Comparison of ENCODE assay signal across 1 cellular context in the genomic region with DNA sequence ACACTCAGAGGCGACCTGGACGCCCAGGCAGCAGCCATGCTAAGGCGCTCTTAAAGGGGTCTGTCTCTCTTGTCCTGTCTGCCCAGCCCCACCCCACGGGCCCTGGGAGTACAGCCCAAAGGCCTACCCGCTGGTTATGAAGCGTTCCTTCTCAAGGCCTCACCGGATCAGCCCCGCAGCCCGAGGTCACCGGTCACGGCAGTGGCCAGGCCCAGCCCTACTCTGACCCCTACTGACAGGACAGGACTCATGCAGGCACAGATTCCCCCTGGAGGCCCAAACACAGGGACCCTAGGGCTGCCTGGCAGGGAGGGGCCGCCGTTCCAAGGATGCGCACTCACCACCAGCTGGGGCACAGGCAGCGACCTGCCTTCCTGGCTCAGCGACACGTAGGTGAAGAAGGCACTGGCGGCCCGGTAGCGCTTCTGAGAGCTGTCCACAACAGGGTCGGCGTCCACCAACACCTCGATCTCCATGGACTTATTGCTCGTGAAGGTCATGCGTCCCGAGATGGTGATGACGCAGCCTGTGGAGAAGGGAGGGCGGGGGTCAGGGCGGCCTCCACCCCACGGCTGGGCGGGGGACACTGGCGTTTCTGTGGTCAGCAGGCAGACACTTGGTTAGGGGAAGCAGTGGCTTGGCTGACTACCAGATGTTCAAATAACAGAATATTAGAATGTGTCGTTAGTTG.
TF ChIP-seq lines count a peak whose summit lies in the region.

No MANE protein-coding gene starts in this region.

TF ChIP-seq in GM23338, 12 proteins besides CTCF, POLR2A, EP300 and RAD21 (continued from another document):
- TF ChIP-seq, protein P1, sequence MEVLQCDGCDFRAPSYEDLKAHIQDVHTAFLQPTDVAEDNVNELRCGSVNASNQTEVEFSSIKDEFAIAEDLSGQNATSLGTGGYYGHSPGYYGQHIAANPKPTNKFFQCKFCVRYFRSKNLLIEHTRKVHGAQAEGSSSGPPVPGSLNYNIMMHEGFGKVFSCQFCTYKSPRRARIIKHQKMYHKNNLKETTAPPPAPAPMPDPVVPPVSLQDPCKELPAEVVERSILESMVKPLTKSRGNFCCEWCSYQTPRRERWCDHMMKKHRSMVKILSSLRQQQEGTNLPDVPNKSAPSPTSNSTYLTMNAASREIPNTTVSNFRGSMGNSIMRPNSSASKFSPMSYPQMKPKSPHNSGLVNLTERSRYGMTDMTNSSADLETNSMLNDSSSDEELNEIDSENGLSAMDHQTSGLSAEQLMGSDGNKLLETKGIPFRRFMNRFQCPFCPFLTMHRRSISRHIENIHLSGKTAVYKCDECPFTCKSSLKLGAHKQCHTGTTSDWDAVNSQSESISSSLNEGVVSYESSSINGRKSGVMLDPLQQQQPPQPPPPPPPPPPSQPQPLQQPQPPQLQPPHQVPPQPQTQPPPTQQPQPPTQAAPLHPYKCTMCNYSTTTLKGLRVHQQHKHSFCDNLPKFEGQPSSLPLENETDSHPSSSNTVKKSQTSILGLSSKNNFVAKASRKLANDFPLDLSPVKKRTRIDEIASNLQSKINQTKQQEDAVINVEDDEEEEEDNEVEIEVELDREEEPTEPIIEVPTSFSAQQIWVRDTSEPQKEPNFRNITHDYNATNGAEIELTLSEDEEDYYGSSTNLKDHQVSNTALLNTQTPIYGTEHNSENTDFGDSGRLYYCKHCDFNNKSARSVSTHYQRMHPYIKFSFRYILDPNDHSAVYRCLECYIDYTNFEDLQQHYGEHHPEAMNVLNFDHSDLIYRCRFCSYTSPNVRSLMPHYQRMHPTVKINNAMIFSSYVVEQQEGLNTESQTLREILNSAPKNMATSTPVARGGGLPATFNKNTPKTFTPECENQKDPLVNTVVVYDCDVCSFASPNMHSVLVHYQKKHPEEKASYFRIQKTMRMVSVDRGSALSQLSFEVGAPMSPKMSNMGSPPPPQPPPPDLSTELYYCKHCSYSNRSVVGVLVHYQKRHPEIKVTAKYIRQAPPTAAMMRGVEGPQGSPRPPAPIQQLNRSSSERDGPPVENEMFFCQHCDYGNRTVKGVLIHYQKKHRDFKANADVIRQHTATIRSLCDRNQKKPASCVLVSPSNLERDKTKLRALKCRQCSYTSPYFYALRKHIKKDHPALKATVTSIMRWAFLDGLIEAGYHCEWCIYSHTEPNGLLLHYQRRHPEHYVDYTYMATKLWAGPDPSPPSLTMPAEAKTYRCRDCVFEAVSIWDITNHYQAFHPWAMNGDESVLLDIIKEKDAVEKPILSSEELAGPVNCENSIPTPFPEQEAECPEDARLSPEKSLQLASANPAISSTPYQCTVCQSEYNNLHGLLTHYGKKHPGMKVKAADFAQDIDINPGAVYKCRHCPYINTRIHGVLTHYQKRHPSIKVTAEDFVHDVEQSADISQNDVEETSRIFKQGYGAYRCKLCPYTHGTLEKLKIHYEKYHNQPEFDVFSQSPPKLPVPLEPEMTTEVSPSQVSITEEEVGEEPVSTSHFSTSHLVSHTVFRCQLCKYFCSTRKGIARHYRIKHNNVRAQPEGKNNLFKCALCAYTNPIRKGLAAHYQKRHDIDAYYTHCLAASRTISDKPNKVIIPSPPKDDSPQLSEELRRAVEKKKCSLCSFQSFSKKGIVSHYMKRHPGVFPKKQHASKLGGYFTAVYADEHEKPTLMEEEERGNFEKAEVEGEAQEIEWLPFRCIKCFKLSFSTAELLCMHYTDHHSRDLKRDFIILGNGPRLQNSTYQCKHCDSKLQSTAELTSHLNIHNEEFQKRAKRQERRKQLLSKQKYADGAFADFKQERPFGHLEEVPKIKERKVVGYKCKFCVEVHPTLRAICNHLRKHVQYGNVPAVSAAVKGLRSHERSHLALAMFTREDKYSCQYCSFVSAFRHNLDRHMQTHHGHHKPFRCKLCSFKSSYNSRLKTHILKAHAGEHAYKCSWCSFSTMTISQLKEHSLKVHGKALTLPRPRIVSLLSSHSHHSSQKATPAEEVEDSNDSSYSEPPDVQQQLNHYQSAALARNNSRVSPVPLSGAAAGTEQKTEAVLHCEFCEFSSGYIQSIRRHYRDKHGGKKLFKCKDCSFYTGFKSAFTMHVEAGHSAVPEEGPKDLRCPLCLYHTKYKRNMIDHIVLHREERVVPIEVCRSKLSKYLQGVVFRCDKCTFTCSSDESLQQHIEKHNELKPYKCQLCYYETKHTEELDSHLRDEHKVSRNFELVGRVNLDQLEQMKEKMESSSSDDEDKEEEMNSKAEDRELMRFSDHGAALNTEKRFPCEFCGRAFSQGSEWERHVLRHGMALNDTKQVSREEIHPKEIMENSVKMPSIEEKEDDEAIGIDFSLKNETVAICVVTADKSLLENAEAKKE (CRISPR knock-in tag; IDR thresholded peaks at IDR 0.05), result no peak
- no peak for TF ChIP-seq ZNF114 (CRISPR knock-in tag; IDR thresholded peaks at IDR 0.05)
- no peak for TF ChIP-seq CREB1 (CRISPR knock-in tag; IDR thresholded peaks at IDR 0.05; ENCODE audit: low read depth)
- no peak for TF ChIP-seq STAT1 (IDR thresholded peaks at IDR 0.05; ENCODE audit: unreplicated experiment)
- no peak for TF ChIP-seq POLR2AphosphoS5 (IDR thresholded peaks at IDR 0.05; ENCODE audit: low read depth)
- no peak for TF ChIP-seq EZH2phosphoT487 (IDR thresholded peaks at IDR 0.05; ENCODE audit: unreplicated experiment)
- TF ChIP-seq JUNB (IDR thresholded peaks at IDR 0.05; ENCODE audit: unreplicated experiment), result no peak
- TF ChIP-seq, protein P2, sequence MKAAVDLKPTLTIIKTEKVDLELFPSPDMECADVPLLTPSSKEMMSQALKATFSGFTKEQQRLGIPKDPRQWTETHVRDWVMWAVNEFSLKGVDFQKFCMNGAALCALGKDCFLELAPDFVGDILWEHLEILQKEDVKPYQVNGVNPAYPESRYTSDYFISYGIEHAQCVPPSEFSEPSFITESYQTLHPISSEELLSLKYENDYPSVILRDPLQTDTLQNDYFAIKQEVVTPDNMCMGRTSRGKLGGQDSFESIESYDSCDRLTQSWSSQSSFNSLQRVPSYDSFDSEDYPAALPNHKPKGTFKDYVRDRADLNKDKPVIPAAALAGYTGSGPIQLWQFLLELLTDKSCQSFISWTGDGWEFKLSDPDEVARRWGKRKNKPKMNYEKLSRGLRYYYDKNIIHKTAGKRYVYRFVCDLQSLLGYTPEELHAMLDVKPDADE (IDR thresholded peaks at IDR 0.05), result no peak
- no peak for TF ChIP-seq NANOG (IDR thresholded peaks at IDR 0.05; ENCODE audit: borderline replicate concordance)
- TF ChIP-seq ZNF331 (CRISPR knock-in tag; IDR thresholded peaks at IDR 0.05; ENCODE audit: low read depth), result no peak
- TF ChIP-seq, protein P3, sequence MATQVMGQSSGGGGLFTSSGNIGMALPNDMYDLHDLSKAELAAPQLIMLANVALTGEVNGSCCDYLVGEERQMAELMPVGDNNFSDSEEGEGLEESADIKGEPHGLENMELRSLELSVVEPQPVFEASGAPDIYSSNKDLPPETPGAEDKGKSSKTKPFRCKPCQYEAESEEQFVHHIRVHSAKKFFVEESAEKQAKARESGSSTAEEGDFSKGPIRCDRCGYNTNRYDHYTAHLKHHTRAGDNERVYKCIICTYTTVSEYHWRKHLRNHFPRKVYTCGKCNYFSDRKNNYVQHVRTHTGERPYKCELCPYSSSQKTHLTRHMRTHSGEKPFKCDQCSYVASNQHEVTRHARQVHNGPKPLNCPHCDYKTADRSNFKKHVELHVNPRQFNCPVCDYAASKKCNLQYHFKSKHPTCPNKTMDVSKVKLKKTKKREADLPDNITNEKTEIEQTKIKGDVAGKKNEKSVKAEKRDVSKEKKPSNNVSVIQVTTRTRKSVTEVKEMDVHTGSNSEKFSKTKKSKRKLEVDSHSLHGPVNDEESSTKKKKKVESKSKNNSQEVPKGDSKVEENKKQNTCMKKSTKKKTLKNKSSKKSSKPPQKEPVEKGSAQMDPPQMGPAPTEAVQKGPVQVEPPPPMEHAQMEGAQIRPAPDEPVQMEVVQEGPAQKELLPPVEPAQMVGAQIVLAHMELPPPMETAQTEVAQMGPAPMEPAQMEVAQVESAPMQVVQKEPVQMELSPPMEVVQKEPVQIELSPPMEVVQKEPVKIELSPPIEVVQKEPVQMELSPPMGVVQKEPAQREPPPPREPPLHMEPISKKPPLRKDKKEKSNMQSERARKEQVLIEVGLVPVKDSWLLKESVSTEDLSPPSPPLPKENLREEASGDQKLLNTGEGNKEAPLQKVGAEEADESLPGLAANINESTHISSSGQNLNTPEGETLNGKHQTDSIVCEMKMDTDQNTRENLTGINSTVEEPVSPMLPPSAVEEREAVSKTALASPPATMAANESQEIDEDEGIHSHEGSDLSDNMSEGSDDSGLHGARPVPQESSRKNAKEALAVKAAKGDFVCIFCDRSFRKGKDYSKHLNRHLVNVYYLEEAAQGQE (IDR thresholded peaks at IDR 0.05; ENCODE audit: unreplicated experiment), result no peak
